Comparison of ENCODE assay signal across 8 cellular contexts in genomic region chr15:55742498-55742926, GRCh38. TPM values are rescaled to one million over a fixed set of nuclear protein-coding genes. Genes with fewer than 3 reads are reported as not detected.
DNase-seq lines count a peak whose midpoint lies in the region; ATAC-seq, FAIRE-seq and TF ChIP-seq lines count a peak whose summit lies in the region.

No MANE protein-coding gene starts in this region.

- H3K27ac Mint-ChIP-seq in endothelial cell (ENCODE audit: unreplicated experiment): no peak overlapping the region

- H3K27me3 Mint-ChIP-seq in endothelial cell (ENCODE audit: unreplicated experiment): peaks cover 5% of the 10 kb centered on the region

- peak overlapping the region; percentile 90 for H3K4me3 Mint-ChIP-seq in endothelial cell (ENCODE audit: unreplicated experiment)

- H3K4me3 ChIP-seq in SK-N-MC: peak overlapping the region; percentile 77
- peak overlapping the region; percentile 71 to 96 for H3K4me3 ChIP-seq in muscle layer of duodenum (ENCODE audit: low read depth in 1 of 2, low read length in 2 of 2)

- peaks cover 6% of the 10 kb centered on the region for H3K27me3 ChIP-seq in muscle layer of duodenum (ENCODE audit: low read depth, low read length)

- peaks cover 10% of the 10 kb centered on the region for H3K4me1 Mint-ChIP-seq in endothelial cell (ENCODE audit: unreplicated experiment)

- no peak for TF ChIP-seq CTCF in endothelial cell (IDR thresholded peaks at IDR 0.05; ENCODE audit: unreplicated experiment)

- H3K36me3 ChIP-seq in SK-N-MC (ENCODE audit: insufficient read depth, low read length) (no peaks in the 10 kb centered on the region), muscle layer of duodenum (ENCODE audit: control insufficient read depth in 1 of 2, insufficient read depth in 2 of 2, low read length in 2 of 2) (no peaks in the 10 kb centered on the region)

- H3K36me3 Mint-ChIP-seq in endothelial cell (ENCODE audit: low read depth, unreplicated experiment): peaks cover 12% of the 10 kb centered on the region

- no peak overlapping the region for H3K9ac ChIP-seq in SK-N-MC (ENCODE audit: insufficient read length)

- no peak overlapping the region for H3K27ac ChIP-seq in SK-N-MC
- no peak overlapping the region for H3K27ac ChIP-seq in muscle layer of duodenum (ENCODE audit: low read length)

- DNase-seq in AG20443 (ENCODE audit: low spot score) (peak; percentile 60), SK-N-MC (ENCODE audit: low read depth, low spot score) (no peak), endothelial cell (ENCODE audit: low spot score) (peak; percentile 49), NCI-H774 (lab: John Stamatoyannopoulos, UW) (no peak), GM19239 (ENCODE audit: insufficient read length, low spot score) (no peak), H4 (ENCODE audit: low spot score) (no peak)

- H3K9me3 ChIP-seq in SK-N-MC (ENCODE audit: low read depth, low read length) (no peaks in the 10 kb centered on the region), muscle layer of duodenum (ENCODE audit: control insufficient read depth in 1 of 2, low read length in 2 of 2) (no peaks in the 10 kb centered on the region)

- no peaks in the 10 kb centered on the region for H3K4me1 ChIP-seq in muscle layer of duodenum (ENCODE audit: control insufficient read depth in 1 of 2, insufficient read depth in 2 of 2, low read length in 2 of 2)

- H3K9me3 Mint-ChIP-seq in endothelial cell (ENCODE audit: unreplicated experiment): no peaks in the 10 kb centered on the region

- no peak for FAIRE-seq in GM19239 (lab: Jason Lieb, UNC)

- ATAC-seq in GM21390 (IDR thresholded peaks at IDR 0.05; ENCODE audit: unreplicated experiment): peak; percentile 49

RNA-seq across cellular contexts. Expression of gene PRTG, which starts 0.4 kb away (rescaled TPM):
- 165 TPM for total RNA-seq in endothelial cell (ENCODE audit: unreplicated experiment)
- total RNA-seq in H4 (2014; rRNA removed; shearing (Covaris generic)): 1.3 and 2.1 TPM in 2 replicates

Comparison
In these comparisons a context has a peak if more than half of its experiments do, and no peak if none do; other contexts are left out.
1. DNase-seq: peak in AG20443 (single experiment) and endothelial cell (single experiment); none in SK-N-MC (single experiment), NCI-H774 (single experiment), GM19239 (single experiment) and H4 (single experiment).
2. RNA of gene PRTG, which starts 0.4 kb away (total RNA-seq): 165 TPM in endothelial cell (single experiment); 1.3 to 2.1 TPM in H4; every median in the first group is over 10 times any median in the second.